ENCODE assay signal across 1 cellular context in the genomic region with DNA sequence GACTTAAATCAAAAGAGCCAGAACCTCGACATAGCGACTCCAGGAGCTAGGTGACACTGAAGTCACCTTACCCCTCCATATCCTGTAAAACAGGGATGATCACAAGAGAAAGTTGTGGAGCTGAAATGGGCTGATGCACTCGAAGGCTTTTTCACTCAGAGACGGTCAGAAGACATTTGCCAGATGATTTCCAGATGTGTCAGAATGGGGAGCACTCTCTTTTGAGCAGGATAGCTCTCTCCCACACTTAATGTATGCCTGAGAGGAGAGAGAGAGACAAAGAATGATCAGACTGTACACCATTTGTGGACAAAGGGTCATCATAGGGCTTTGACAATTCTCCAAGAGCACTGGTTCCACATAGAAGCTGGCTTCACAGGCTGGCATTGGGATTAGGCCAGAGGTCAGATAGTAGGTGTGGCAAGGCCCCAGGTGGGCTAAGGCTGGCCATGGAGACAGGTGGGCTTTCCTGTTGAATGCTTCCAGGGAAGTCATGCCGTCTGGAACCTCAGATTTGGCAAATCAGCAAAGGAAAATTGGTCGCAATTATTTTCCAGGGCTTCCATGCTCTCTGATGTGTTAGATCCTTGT.
TF ChIP-seq lines count a peak whose summit lies in the region.

No MANE protein-coding gene starts in this region.

TF ChIP-seq in GM12891, 5 proteins besides CTCF, POLR2A, EP300 and RAD21:
- TF ChIP-seq PAX5 (IDR thresholded peaks at IDR 0.05; ENCODE audit: insufficient read depth, low read length, severe bottlenecking), result no peak
- no peak for TF ChIP-seq SPI1 (IDR thresholded peaks at IDR 0.05; ENCODE audit: low read depth, low read length)
- no peak for TF ChIP-seq TAF1 (IDR thresholded peaks at IDR 0.05; ENCODE audit: low read depth, low read length)
- TF ChIP-seq POLR2AphosphoS5 (IDR thresholded peaks at IDR 0.05; ENCODE audit: low read depth, low read length), result no peak
- no peak for TF ChIP-seq POU2F2 (IDR thresholded peaks at IDR 0.05; ENCODE audit: low read depth, low read length)
